In genomic region chr6:157131250-157131649, GRCh38 we compare ENCODE assay signal across 18 cellular contexts.
DNase-seq lines count a peak whose midpoint lies in the region; ATAC-seq and TF ChIP-seq lines count a peak whose summit lies in the region.
"Had no signal": no experiment of that assay in that cellular context is flagged by ENCODE, and none has a peak within 500 bp of the region (broad histone marks: within the 10 kb centered on the region; RNA-seq: fewer than 3 reads in every experiment).

No MANE protein-coding gene starts in this region.

- peaks cover 31% of the 10 kb centered on the region for H3K36me3 Mint-ChIP-seq in CD4-positive, CD25-positive, alpha-beta regulatory T cell
- H3K36me3 Mint-ChIP-seq in activated naive CD8-positive, alpha-beta T cell treated with anti-CD3 and anti-CD28 coated beads for 36 hours, result peaks cover 5% of the 10 kb centered on the region
- peaks cover 15% of the 10 kb centered on the region for H3K36me3 Mint-ChIP-seq in osteocyte (ENCODE audit: unreplicated experiment)
- H3K36me3 Mint-ChIP-seq in activated naive CD4-positive, alpha-beta T cell treated with anti-CD3 and anti-CD28 coated beads, Interleukin-2, amount 10 ng/mL, durations not matched to agents 7 days and 5 days, result peaks cover 20% of the 10 kb centered on the region

- 94 to 96% methylated on average over 8 of the region's 8 CpGs for WGBS in body of pancreas, 2 donors
- WGBS in thyroid gland, 2 donors, result 93% methylated on average over 8 of the region's 8 CpGs

- TF ChIP-seq CTCF in HEK293 (tag by site-specific recombination; IDR thresholded peaks at IDR 0.05) (no peak), osteocyte (IDR thresholded peaks at IDR 0.05) (no peak), body of pancreas (IDR thresholded peaks at IDR 0.05) (no peak), thyroid gland (IDR thresholded peaks at IDR 0.05) (no peak)

- H3K9me3 ChIP-seq in CD4-positive, CD25-positive, alpha-beta regulatory T cell (ENCODE audit: control insufficient read depth in 2 of 2, low read length in 2 of 2), result no peaks in the 10 kb centered on the region
- H3K9me3 ChIP-seq in HEK293 (ENCODE audit: control insufficient read depth, insufficient read depth, low read depth, low read length), result no peaks in the 10 kb centered on the region
- H3K9me3 ChIP-seq in body of pancreas, result no peaks in the 10 kb centered on the region
- H3K9me3 ChIP-seq in thyroid gland, result no peaks in the 10 kb centered on the region
- H3K9me3 ChIP-seq: BLaER1 treated with 17β-estradiol and CSF1 and Interleukin-3, amounts not matched to agents 10 nM and 100 nM had no signal

- intact Hi-C loops in body of pancreas (cut with DNase I) (no loop called here), thyroid gland (cut with DNase I) (no loop called here)

- no peaks in the 10 kb centered on the region for H3K27me3 Mint-ChIP-seq in CD4-positive, CD25-positive, alpha-beta regulatory T cell
- no peaks in the 10 kb centered on the region for H3K27me3 Mint-ChIP-seq in activated naive CD8-positive, alpha-beta T cell treated with anti-CD3 and anti-CD28 coated beads for 36 hours
- no peaks in the 10 kb centered on the region for H3K27me3 Mint-ChIP-seq in osteocyte (ENCODE audit: unreplicated experiment)
- no peaks in the 10 kb centered on the region for H3K27me3 Mint-ChIP-seq in activated naive CD4-positive, alpha-beta T cell treated with anti-CD3 and anti-CD28 coated beads, Interleukin-2, amount 10 ng/mL, durations not matched to agents 7 days and 5 days

- H3K27ac Mint-ChIP-seq in CD4-positive, CD25-positive, alpha-beta regulatory T cell, result peak overlapping the region in 2 of 3 donors; percentile 28 to 55
- peak overlapping the region; percentile 3 for H3K27ac Mint-ChIP-seq in activated naive CD8-positive, alpha-beta T cell treated with anti-CD3 and anti-CD28 coated beads for 36 hours
- peak overlapping the region; percentile 15 for H3K27ac Mint-ChIP-seq in osteocyte (ENCODE audit: unreplicated experiment)
- H3K27ac Mint-ChIP-seq in activated naive CD4-positive, alpha-beta T cell treated with anti-CD3 and anti-CD28 coated beads, Interleukin-2, amount 10 ng/mL, durations not matched to agents 7 days and 5 days, result no peak overlapping the region

- no peak overlapping the region for H3K4me3 Mint-ChIP-seq in CD4-positive, CD25-positive, alpha-beta regulatory T cell
- H3K4me3 Mint-ChIP-seq in activated naive CD8-positive, alpha-beta T cell treated with anti-CD3 and anti-CD28 coated beads for 36 hours, result no peak overlapping the region
- H3K4me3 Mint-ChIP-seq in osteocyte (ENCODE audit: unreplicated experiment), result no peak overlapping the region
- H3K4me3 Mint-ChIP-seq in activated naive CD4-positive, alpha-beta T cell treated with anti-CD3 and anti-CD28 coated beads, Interleukin-2, amount 10 ng/mL, durations not matched to agents 7 days and 5 days, result no peak overlapping the region

- no peaks in the 10 kb centered on the region for H3K9me3 Mint-ChIP-seq in CD4-positive, CD25-positive, alpha-beta regulatory T cell
- no peaks in the 10 kb centered on the region for H3K9me3 Mint-ChIP-seq in activated naive CD8-positive, alpha-beta T cell treated with anti-CD3 and anti-CD28 coated beads for 36 hours
- H3K9me3 Mint-ChIP-seq in osteocyte (ENCODE audit: unreplicated experiment), result no peaks in the 10 kb centered on the region
- no peaks in the 10 kb centered on the region for H3K9me3 Mint-ChIP-seq in activated naive CD4-positive, alpha-beta T cell treated with anti-CD3 and anti-CD28 coated beads, Interleukin-2, amount 10 ng/mL, durations not matched to agents 7 days and 5 days

- POLR2A ChIA-PET in HEK293 (lab: Yijun Ruan, JAX), result no interaction called here

- H3K4me1 ChIP-seq in CD4-positive, CD25-positive, alpha-beta regulatory T cell (ENCODE audit: control insufficient read depth, insufficient read depth, low read length, poor library complexity, severe bottlenecking), result no peaks in the 10 kb centered on the region
- H3K4me1 ChIP-seq in HEK293 (ENCODE audit: control insufficient read depth, insufficient read depth, low read length), result no peaks in the 10 kb centered on the region
- no peaks in the 10 kb centered on the region for H3K4me1 ChIP-seq in body of pancreas
- peaks cover 3 to 10% of the 10 kb centered on the region in 2 donors for H3K4me1 ChIP-seq in thyroid gland

- ATAC-seq in CD4-positive, CD25-positive, alpha-beta regulatory T cell (ENCODE audit: low read depth in 2 of 2), result no peak
- no peak for ATAC-seq in body of pancreas

- peaks cover 6 to 18% (median 13%) of the 10 kb centered on the region in 4 donors for H3K4me1 Mint-ChIP-seq in CD4-positive, CD25-positive, alpha-beta regulatory T cell
- peaks cover 3% of the 10 kb centered on the region for H3K4me1 Mint-ChIP-seq in activated naive CD8-positive, alpha-beta T cell treated with anti-CD3 and anti-CD28 coated beads for 36 hours
- peaks cover 17% of the 10 kb centered on the region for H3K4me1 Mint-ChIP-seq in osteocyte (ENCODE audit: unreplicated experiment)
- H3K4me1 Mint-ChIP-seq in activated naive CD4-positive, alpha-beta T cell treated with anti-CD3 and anti-CD28 coated beads, Interleukin-2, amount 10 ng/mL, durations not matched to agents 7 days and 5 days, result peaks cover 11% of the 10 kb centered on the region

- H3K27me3 ChIP-seq in CD4-positive, CD25-positive, alpha-beta regulatory T cell (ENCODE audit: control insufficient read depth, insufficient read depth, low read length), result no peaks in the 10 kb centered on the region
- H3K27me3 ChIP-seq in body of pancreas (no peaks in the 10 kb centered on the region), thyroid gland (no peaks in the 10 kb centered on the region)
- H3K27me3 ChIP-seq: BLaER1 treated with 17β-estradiol and CSF1 and Interleukin-3, amounts not matched to agents 10 nM and 100 nM had no signal

- no peak overlapping the region for H3K4me3 ChIP-seq in CD4-positive, CD25-positive, alpha-beta regulatory T cell (ENCODE audit: low read depth, low read length)
- H3K4me3 ChIP-seq in HEK293 (ENCODE audit: low read depth, low read length), result no peak overlapping the region
- H3K4me3 ChIP-seq in body of pancreas, result no peak overlapping the region
- no peak overlapping the region for H3K4me3 ChIP-seq in thyroid gland (replicated peaks in 1 of 3)
- H3K4me3 ChIP-seq: BLaER1 treated with 17β-estradiol and CSF1 and Interleukin-3, amounts not matched to agents 10 nM and 100 nM had no signal

- peaks cover 38% of the 10 kb centered on the region for H3K36me3 ChIP-seq in CD4-positive, CD25-positive, alpha-beta regulatory T cell (ENCODE audit: control insufficient read depth, insufficient read depth, low read length)
- H3K36me3 ChIP-seq in HEK293 (ENCODE audit: control insufficient read depth in 2 of 2, insufficient read depth in 1 of 2, low read length in 2 of 2) (peaks cover 0 to 29% of the 10 kb centered on the region in 2 experiments; a peak in 2 of 3 replicates), body of pancreas (replicated peaks in 1 of 2; ENCODE audit: insufficient read depth in 1 of 2, low read depth in 2 of 2) (peaks cover 0 to 2% of the 10 kb centered on the region in 2 donors), thyroid gland (peaks cover 3 to 10% of the 10 kb centered on the region in 2 donors)

- TF ChIP-seq POLR2A in body of pancreas (IDR thresholded peaks at IDR 0.05) (no peak), thyroid gland (IDR thresholded peaks at IDR 0.05) (no peak)

- no peak for DNase-seq in CD4-positive, CD25-positive, alpha-beta regulatory T cell
- DNase-seq in activated naive CD8-positive, alpha-beta T cell treated with anti-CD3 and anti-CD28 coated beads for 36 hours, result no peak
- DNase-seq in osteocyte (ENCODE audit: extremely low spot score, unreplicated experiment), result no peak
- no peak for DNase-seq in activated naive CD4-positive, alpha-beta T cell treated with anti-CD3 and anti-CD28 coated beads, Interleukin-2, amount 10 ng/mL, durations not matched to agents 7 days and 5 days
- no peak for DNase-seq in DMS 273 treated with DMSO at 0.1 percent for 48 hours (lab: John Stamatoyannopoulos, UW)
- DNase-seq in body of pancreas, result no peak
- no peak for DNase-seq in thyroid gland
- DNase-seq: KG1, MV-4-11, NCI-H1417, NCI-H187, NCI-H2107, NCI-H226, NCI-H524, OCI-M1, Right ventricle myocardium superior had no signal

- no peak overlapping the region for H3K27ac ChIP-seq in CD4-positive, CD25-positive, alpha-beta regulatory T cell (ENCODE audit: insufficient read depth, low read length, poor library complexity, severe bottlenecking)
- H3K27ac ChIP-seq in HEK293 (ENCODE audit: extremely low read depth, low read depth, low read length) (no peak overlapping the region), body of pancreas (no peak overlapping the region), thyroid gland (no peak overlapping the region)
- H3K27ac ChIP-seq: BLaER1 treated with 17β-estradiol and CSF1 and Interleukin-3, amounts not matched to agents 10 nM and 100 nM had no signal

- CTCF ChIA-PET in HEK293 (lab: Yijun Ruan, JAX), result interaction anchor here (0.6 to 1.9 kb wide), 4 partner anchors 11 to 659 kb away, joined by 3 to 6 read pairs (median 4); no protein-coding TSS in a partner anchor
- CTCF ChIA-PET in activated naive CD4-positive, alpha-beta T cell treated with anti-CD3 and anti-CD28 coated beads, Interleukin-2, amount 10 ng/mL, durations not matched to agents 7 days and 5 days (lab: Charles Lee), result interaction anchor here (1.5 kb wide), 1 partner anchor 21 kb away, joined by 5 read pairs; no protein-coding TSS in a partner anchor

TF ChIP-seq in HEK293, 187 proteins besides CTCF, POLR2A, EP300 and RAD21:
- TF ChIP-seq, protein P1, sequence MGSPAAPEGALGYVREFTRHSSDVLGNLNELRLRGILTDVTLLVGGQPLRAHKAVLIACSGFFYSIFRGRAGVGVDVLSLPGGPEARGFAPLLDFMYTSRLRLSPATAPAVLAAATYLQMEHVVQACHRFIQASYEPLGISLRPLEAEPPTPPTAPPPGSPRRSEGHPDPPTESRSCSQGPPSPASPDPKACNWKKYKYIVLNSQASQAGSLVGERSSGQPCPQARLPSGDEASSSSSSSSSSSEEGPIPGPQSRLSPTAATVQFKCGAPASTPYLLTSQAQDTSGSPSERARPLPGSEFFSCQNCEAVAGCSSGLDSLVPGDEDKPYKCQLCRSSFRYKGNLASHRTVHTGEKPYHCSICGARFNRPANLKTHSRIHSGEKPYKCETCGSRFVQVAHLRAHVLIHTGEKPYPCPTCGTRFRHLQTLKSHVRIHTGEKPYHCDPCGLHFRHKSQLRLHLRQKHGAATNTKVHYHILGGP (tag by site-specific recombination; IDR thresholded peaks at IDR 0.05), result peak; percentile 78
- TF ChIP-seq ZBTB21 (tag by site-specific recombination; IDR thresholded peaks at IDR 0.05) (no peak), ZNF514 (tag by site-specific recombination; IDR thresholded peaks at IDR 0.05) (no peak), ZNF473 (tag by site-specific recombination; IDR thresholded peaks at IDR 0.05) (no peak), EGR2 (tag by site-specific recombination; IDR thresholded peaks at IDR 0.05; ENCODE audit: low read depth) (peak; percentile 67), ZFHX2 (tag by site-specific recombination; conservative IDR thresholded peaks at IDR 0.05) (peak; percentile 50; the same call in 1 of the 2 replicates), ZNF626 (tag by site-specific recombination; IDR thresholded peaks at IDR 0.05) (no peak), ZNF777 (tag by site-specific recombination; IDR thresholded peaks at IDR 0.05; ENCODE audit: borderline replicate concordance) (no peak)
